In the genomic region with DNA sequence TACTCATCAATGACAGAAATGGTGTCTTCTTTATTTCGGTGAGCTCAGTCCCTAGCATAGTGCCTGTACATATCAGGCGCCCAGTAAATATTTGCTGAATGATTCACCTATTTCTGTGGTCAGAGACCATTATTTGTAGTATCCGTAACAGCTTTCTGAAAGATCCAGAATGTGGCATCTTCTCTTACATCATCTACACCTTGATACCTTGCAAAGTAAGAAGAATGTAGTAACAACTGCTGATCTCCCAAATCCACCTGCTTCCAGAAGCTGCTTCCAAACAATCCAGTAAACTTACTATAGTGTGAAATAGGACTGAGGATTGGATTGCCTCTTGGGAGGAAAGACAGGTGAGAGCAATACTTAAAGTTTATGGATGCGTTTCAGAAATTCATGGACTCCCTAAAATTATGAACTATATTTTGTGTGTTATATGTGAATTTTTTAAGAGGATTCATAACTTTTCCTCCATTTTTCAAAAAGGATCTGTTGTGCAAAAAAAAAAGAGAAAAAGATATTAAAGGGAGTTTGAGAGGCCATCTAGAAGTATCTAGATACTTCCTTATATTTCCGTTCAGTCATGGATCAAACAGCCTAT, we compare ENCODE assay signal across 1 cellular context.
TF ChIP-seq lines count a peak whose summit lies in the region.

No MANE protein-coding gene starts in this region.

TF ChIP-seq in HEK293, 187 proteins besides CTCF, POLR2A, EP300 and RAD21 (continued from another document):
- TF ChIP-seq, protein P1, sequence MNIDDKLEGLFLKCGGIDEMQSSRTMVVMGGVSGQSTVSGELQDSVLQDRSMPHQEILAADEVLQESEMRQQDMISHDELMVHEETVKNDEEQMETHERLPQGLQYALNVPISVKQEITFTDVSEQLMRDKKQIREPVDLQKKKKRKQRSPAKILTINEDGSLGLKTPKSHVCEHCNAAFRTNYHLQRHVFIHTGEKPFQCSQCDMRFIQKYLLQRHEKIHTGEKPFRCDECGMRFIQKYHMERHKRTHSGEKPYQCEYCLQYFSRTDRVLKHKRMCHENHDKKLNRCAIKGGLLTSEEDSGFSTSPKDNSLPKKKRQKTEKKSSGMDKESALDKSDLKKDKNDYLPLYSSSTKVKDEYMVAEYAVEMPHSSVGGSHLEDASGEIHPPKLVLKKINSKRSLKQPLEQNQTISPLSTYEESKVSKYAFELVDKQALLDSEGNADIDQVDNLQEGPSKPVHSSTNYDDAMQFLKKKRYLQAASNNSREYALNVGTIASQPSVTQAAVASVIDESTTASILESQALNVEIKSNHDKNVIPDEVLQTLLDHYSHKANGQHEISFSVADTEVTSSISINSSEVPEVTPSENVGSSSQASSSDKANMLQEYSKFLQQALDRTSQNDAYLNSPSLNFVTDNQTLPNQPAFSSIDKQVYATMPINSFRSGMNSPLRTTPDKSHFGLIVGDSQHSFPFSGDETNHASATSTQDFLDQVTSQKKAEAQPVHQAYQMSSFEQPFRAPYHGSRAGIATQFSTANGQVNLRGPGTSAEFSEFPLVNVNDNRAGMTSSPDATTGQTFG (tag by site-specific recombination; IDR thresholded peaks at IDR 0.05; ENCODE audit: borderline replicate concordance), result no peak
- no peak for TF ChIP-seq ZFHX2 (tag by site-specific recombination; conservative IDR thresholded peaks at IDR 0.05)
